12 cellular contexts compared by ENCODE assay signal in genomic region chr6:154292855-154293519, GRCh38.
A peak's percentile ranks its signal among the peaks of the same experiment; 100 is the strongest.
DNase-seq lines count a peak whose midpoint lies in the region; ATAC-seq, FAIRE-seq and TF ChIP-seq lines count a peak whose summit lies in the region.
"Had no signal": no experiment of that assay in that cellular context is flagged by ENCODE, and none has a peak within 500 bp of the region (broad histone marks: within the 10 kb centered on the region; RNA-seq: fewer than 3 reads in every experiment).

No MANE protein-coding gene starts in this region.

- H3K27ac ChIP-seq in hepatocyte (peak overlapping the region; percentile 70), adrenal gland (no peak overlapping the region)
- H3K27ac ChIP-seq: right atrium auricular region had no signal

- H3K79me2 ChIP-seq in hepatocyte, result no peaks in the 10 kb centered on the region

- TF ChIP-seq CTCF in hepatocyte (IDR thresholded peaks at IDR 0.05; ENCODE audit: poor library complexity) (no peak), adrenal gland (IDR thresholded peaks at IDR 0.05) (no peak)

- no peaks in the 10 kb centered on the region for H4K20me1 ChIP-seq in hepatocyte (ENCODE audit: insufficient read depth, poor library complexity, severe bottlenecking)

- peak overlapping the region; percentile 7 for H2AFZ ChIP-seq in hepatocyte

- no peaks in the 10 kb centered on the region for H3K9me2 ChIP-seq in hepatocyte (replicated peaks; ENCODE audit: insufficient read depth)

- H3K9me3 ChIP-seq in hepatocyte (ENCODE audit: low read depth) (no peaks in the 10 kb centered on the region), adrenal gland (replicated peaks in 1 of 3) (no peaks in the 10 kb centered on the region)
- H3K9me3 ChIP-seq: right atrium auricular region had no signal

- H3K36me3 ChIP-seq in hepatocyte (replicated peaks; ENCODE audit: insufficient read depth, low read depth) (no peaks in the 10 kb centered on the region), adrenal gland (replicated peaks in 1 of 2) (no peaks in the 10 kb centered on the region)
- H3K36me3 ChIP-seq: right atrium auricular region had no signal

- WGBS in hepatocyte (ENCODE audit: low lambda C conversion rate, missing lambda C conversion rate), result 34% methylated on average over 4 of the region's 4 CpGs
- 54 to 61% (median 58%) methylated on average over 4 of the region's 4 CpGs for WGBS in adrenal gland, 4 donors

- peak overlapping the region; percentile 3 for H3K4me2 ChIP-seq in hepatocyte

- no peak for FAIRE-seq in urothelium cell line (lab: Jason Lieb, UNC)
- FAIRE-seq: GM12878 had no signal

- H3K27me3 ChIP-seq in hepatocyte, result no peaks in the 10 kb centered on the region
- no peaks in the 10 kb centered on the region for H3K27me3 ChIP-seq in adrenal gland
- H3K27me3 ChIP-seq: right atrium auricular region had no signal

- intact Hi-C loops in adrenal gland (cut with DNase I), result no loop called here

- H3K4me1 ChIP-seq in hepatocyte (ENCODE audit: insufficient read depth) (peaks cover 4% of the 10 kb centered on the region), adrenal gland (replicated peaks in 1 of 2) (peaks cover 4 to 16% of the 10 kb centered on the region in 2 donors)

- DNase-seq in NCI-H510A treated with DMSO at 0.1 percent for 48 hours (lab: John Stamatoyannopoulos, UW) (peak; percentile 10), NCI-H510A (lab: John Stamatoyannopoulos, UW) (no peak), hepatocyte (ENCODE audit: low spot score) (peak; percentile 21), urothelium cell line (ENCODE audit: low spot score) (peak; percentile 45), adrenal gland (no peak)
- DNase-seq: NCI-H82 had no signal

- H3K4me3 ChIP-seq in hepatocyte, result no peak overlapping the region
- no peak overlapping the region for H3K4me3 ChIP-seq in adrenal gland
- H3K4me3 ChIP-seq: GM12878, right atrium auricular region had no signal

- ATAC-seq in SK-N-SH treated with all-trans-retinoic acid at 6 μM for 48 hours, result peak; percentile 79
- ATAC-seq in HG03378 (IDR thresholded peaks at IDR 0.05; ENCODE audit: unreplicated experiment), result no peak
- ATAC-seq in HG03469 (IDR thresholded peaks at IDR 0.05; ENCODE audit: unreplicated experiment), result no peak
- ATAC-seq: GM12878, left lobe of liver had no signal

- TF ChIP-seq POLR2A in adrenal gland (IDR thresholded peaks at IDR 0.05), result no peak

TF ChIP-seq in SK-N-SH treated with all-trans-retinoic acid at 6 μM for 48 hours, 23 proteins besides CTCF, POLR2A, EP300 and RAD21:
- TF ChIP-seq ZFP3 (CRISPR knock-in tag; IDR thresholded peaks at IDR 0.05) (no peak), CREB5 (CRISPR knock-in tag; IDR thresholded peaks at IDR 0.05; ENCODE audit: low read depth) (no peak), ARNTL (CRISPR knock-in tag; IDR thresholded peaks at IDR 0.05; ENCODE audit: borderline replicate concordance, low read depth) (no peak)

Comparison
In these comparisons a context has a peak if more than half of its experiments do, and no peak if none do; other contexts are left out.
1. DNase-seq: peak in NCI-H510A treated with DMSO at 0.1 percent for 48 hours (single experiment), hepatocyte (single experiment) and urothelium cell line (single experiment); none in NCI-H510A (single experiment) and adrenal gland (0 of 7).